ENCODE assay signal across 25 cellular contexts in the genomic region with DNA sequence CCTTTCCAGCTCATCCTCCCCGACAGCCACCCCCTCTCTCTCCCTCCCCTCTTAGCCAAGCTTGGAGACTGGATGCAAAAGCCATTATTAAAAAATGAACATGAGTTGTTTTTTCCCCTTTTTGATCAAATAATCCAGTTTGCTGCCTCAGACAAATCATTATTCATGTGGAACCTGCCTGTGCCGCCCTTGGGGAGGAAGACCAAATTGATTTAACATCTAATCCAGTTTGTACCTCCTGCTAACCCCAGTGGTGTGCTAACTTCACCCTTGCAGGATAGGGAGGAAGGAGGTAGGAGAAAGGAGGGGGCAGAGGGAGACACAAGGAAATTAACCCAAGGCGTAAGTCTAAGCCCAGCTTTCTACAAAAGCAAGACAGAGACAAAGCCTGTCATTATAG.
DNase-seq lines count a peak whose midpoint lies in the region; ATAC-seq and TF ChIP-seq lines count a peak whose summit lies in the region.
"Had no signal": no experiment of that assay in that cellular context is flagged by ENCODE, and none has a peak within 500 bp of the region (broad histone marks: within the 10 kb centered on the region; RNA-seq: fewer than 3 reads in every experiment).

No MANE protein-coding gene starts in this region.

- no peak overlapping the region for H3K27ac ChIP-seq in trophoblast cell (ENCODE audit: low read depth, low read length)
- H3K27ac ChIP-seq: BLaER1 had no signal

- no peak overlapping the region for H4K8ac ChIP-seq in trophoblast cell (ENCODE audit: low read depth, low read length)

- H3K9ac ChIP-seq in trophoblast cell (ENCODE audit: low read length): no peak overlapping the region
- H3K9ac ChIP-seq: BLaER1 had no signal

- no CpG with 5 or more reads among the region's 3 CpGs for WGBS in trophoblast cell (ENCODE audit: extremely low coverage, insufficient coverage, insufficient read length)

- H2BK120ac ChIP-seq in trophoblast cell (ENCODE audit: insufficient read depth, low read length, poor library complexity): no peak overlapping the region

- H3K4me1 ChIP-seq in trophoblast cell (ENCODE audit: control insufficient read depth in 1 of 2, insufficient read depth in 2 of 2, low read length in 2 of 2): peaks cover 5% of the 10 kb centered on the region in 2 experiments
- H3K4me1 ChIP-seq: BLaER1 had no signal

- ATAC-seq in left lobe of liver: no peak
- ATAC-seq: GM12878 had no signal

- no peaks in the 10 kb centered on the region for H3K36me3 ChIP-seq in trophoblast cell (ENCODE audit: control insufficient read depth in 1 of 2, insufficient read depth in 2 of 2, low read length in 2 of 2)
- H3K36me3 ChIP-seq: BE2C, BLaER1 had no signal

- peaks cover 2% of the 10 kb centered on the region for H3K79me1 ChIP-seq in trophoblast cell (ENCODE audit: low read length)

- H2AFZ ChIP-seq in trophoblast cell (ENCODE audit: insufficient read depth, low read length, poor library complexity): no peak overlapping the region

- no peak overlapping the region for H2AK5ac ChIP-seq in trophoblast cell (ENCODE audit: low read length)

- no peak overlapping the region for H3K14ac ChIP-seq in trophoblast cell (ENCODE audit: low read length)

- H3K9me3 ChIP-seq in trophoblast cell (ENCODE audit: insufficient read depth, low read depth, low read length): peaks cover 2% of the 10 kb centered on the region
- H3K9me3 ChIP-seq: BE2C, BLaER1 had no signal

- peak overlapping the region in 2 of 3 experiments; percentile 84 to 88 for H3K27ac Mint-ChIP-seq in nephron
- H3K27ac Mint-ChIP-seq: CD4-positive, alpha-beta memory T cell; CD4-positive, CD25-positive, alpha-beta regulatory T cell; CD8-positive, alpha-beta memory T cell had no signal

- no peak overlapping the region for H3K4ac ChIP-seq in trophoblast cell (ENCODE audit: low read depth, low read length)

- DNase-seq in NCI-H82 (lab: John Stamatoyannopoulos, UW): peak; percentile 79
- DNase-seq in NCI-H82 treated with DMSO at 0.1 percent for 48 hours (lab: John Stamatoyannopoulos, UW; ENCODE audit: unreplicated experiment): peak; percentile 61
- peak; percentile 24 for DNase-seq in left kidney (ENCODE audit: low read depth, low spot score)
- DNase-seq in trophoblast cell: no peak
- no peak for DNase-seq in left lobe of liver (ENCODE audit: low spot score)
- no peak for DNase-seq in NCI-H1436 treated with DMSO at 0.1 percent for 48 hours (lab: John Stamatoyannopoulos, UW)
- DNase-seq: 8988T; ACHN; BE2C; C1 segment of cervical spinal cord; CD4-positive, alpha-beta memory T cell; CD4-positive, CD25-positive, alpha-beta regulatory T cell; CD8-positive, alpha-beta memory T cell; COR-L47; DMS 273 treated with DMSO at 0.1 percent for 48 hours; DMS153; DMS53; DMS79; DND-41; EL; GDM1 had no signal

- TF ChIP-seq CTCF in nephron (IDR thresholded peaks at IDR 0.05; ENCODE audit: unreplicated experiment in 3 of 3): no peak

- H4K12ac ChIP-seq in trophoblast cell (ENCODE audit: low read depth, low read length): no peak overlapping the region

- H3K27me3 ChIP-seq in trophoblast cell (ENCODE audit: insufficient read depth, low read length): no peaks in the 10 kb centered on the region
- H3K27me3 ChIP-seq: BE2C, BLaER1 had no signal

- H3K27me3 Mint-ChIP-seq in nephron (ENCODE audit: low read depth): peaks cover 4% of the 10 kb centered on the region
- H3K27me3 Mint-ChIP-seq: CD4-positive, alpha-beta memory T cell; CD4-positive, CD25-positive, alpha-beta regulatory T cell; CD8-positive, alpha-beta memory T cell had no signal

- no peak overlapping the region for H3K4me3 Mint-ChIP-seq in nephron
- H3K4me3 Mint-ChIP-seq: CD14-positive monocyte; CD4-positive, alpha-beta memory T cell; CD4-positive, CD25-positive, alpha-beta regulatory T cell; CD8-positive, alpha-beta memory T cell had no signal

- H2BK12ac ChIP-seq in trophoblast cell (ENCODE audit: low read length): no peak overlapping the region

- H3K36me3 Mint-ChIP-seq in nephron (ENCODE audit: low read depth): no peaks in the 10 kb centered on the region
- H3K36me3 Mint-ChIP-seq: CD14-positive monocyte; CD4-positive, alpha-beta memory T cell; CD4-positive, CD25-positive, alpha-beta regulatory T cell; CD8-positive, alpha-beta memory T cell had no signal

- H3K4me2 ChIP-seq in trophoblast cell (ENCODE audit: low read length): no peak overlapping the region
- H3K4me2 ChIP-seq: BLaER1 had no signal

- H2BK5ac ChIP-seq in trophoblast cell (ENCODE audit: low read depth, low read length, poor library complexity): no peak overlapping the region

- no peaks in the 10 kb centered on the region for H3K9me3 Mint-ChIP-seq in nephron

- H3K18ac ChIP-seq in trophoblast cell (ENCODE audit: low read length): no peak overlapping the region

- H4K91ac ChIP-seq in trophoblast cell (ENCODE audit: low read depth, low read length): no peak overlapping the region

- H3K79me2 ChIP-seq in trophoblast cell (ENCODE audit: control insufficient read depth, insufficient read depth, low read length, poor library complexity): no peaks in the 10 kb centered on the region

- no peak overlapping the region for H3K23ac ChIP-seq in trophoblast cell (ENCODE audit: low read length)

- peaks cover 40% of the 10 kb centered on the region for H3K4me1 Mint-ChIP-seq in nephron
- H3K4me1 Mint-ChIP-seq: CD14-positive monocyte; CD4-positive, alpha-beta memory T cell; CD4-positive, CD25-positive, alpha-beta regulatory T cell; CD8-positive, alpha-beta memory T cell had no signal

- H3K4me3 ChIP-seq in trophoblast cell (ENCODE audit: low read depth, low read length): no peak overlapping the region
- H3K4me3 ChIP-seq: BLaER1, GM12878 had no signal

Comparison
In these comparisons a context has a peak if more than half of its experiments do, and no peak if none do; other contexts are left out.
1. DNase-seq: peak in NCI-H82 (single experiment), NCI-H82 treated with DMSO at 0.1 percent for 48 hours (single experiment) and left kidney (single experiment); none in trophoblast cell (0 of 2), left lobe of liver (single experiment) and NCI-H1436 treated with DMSO at 0.1 percent for 48 hours (single experiment).